ENCODE assay signal across 21 cellular contexts in genomic region chr17:12027658-12028057, GRCh38.
"Had no signal": no experiment of that assay in that cellular context is flagged by ENCODE, and none has a peak within 500 bp of the region (broad histone marks: within the 10 kb centered on the region; RNA-seq: fewer than 3 reads in every experiment).

No MANE protein-coding gene starts in this region.

- H3K27ac ChIP-seq: colonic mucosa, gastrocnemius medialis, heart right ventricle, left lung, lower lobe of right lung, pancreas, suprapubic skin, thyroid gland, upper lobe of right lung, vagina had no signal

- H3K27me3 ChIP-seq: colonic mucosa, gastrocnemius medialis, heart right ventricle, left lung, pancreas, suprapubic skin, thyroid gland, upper lobe of right lung, vagina had no signal

- H3K9me3 Mint-ChIP-seq: natural killer cell treated with Interleukin-12 subunit alpha and Interleukin-12 subunit beta and Interleukin-15 and Interleukin-18, amount 100 ng/mL, for 72 hours had no signal

- H3K4me3 ChIP-seq: colonic mucosa, gastrocnemius medialis, heart right ventricle, left lung, lower lobe of right lung, pancreas, suprapubic skin, thyroid gland, upper lobe of right lung, vagina had no signal

- H3K27ac Mint-ChIP-seq: natural killer cell treated with Interleukin-12 subunit alpha and Interleukin-12 subunit beta and Interleukin-15 and Interleukin-18, amount 100 ng/mL, for 72 hours; progenitor cell of endocrine pancreas had no signal

- ATAC-seq: gastrocnemius medialis; heart right ventricle; left lung; lower lobe of right lung; natural killer cell treated with Interleukin-12 subunit alpha and Interleukin-12 subunit beta and Interleukin-15 and Interleukin-18, amount 100 ng/mL, for 72 hours; pancreas; right cardiac atrium; upper lobe of right lung had no signal

- H3K4me1 ChIP-seq: colonic mucosa had no signal

- DNase-seq: colonic mucosa; dermis blood vessel endothelial cell; gastrocnemius medialis; heart right ventricle; hypothalamus; left lung; lower lobe of right lung; mesenchymal stem cell; midbrain; occipital lobe; pancreas; right cardiac atrium; small intestine; stimulated activated CD4-positive, alpha-beta T cell treated with anti-CD3 and anti-CD28 coated beads, Interleukin-12 subunit alpha, Interleukin-12 subunit beta, amount 100 ng/mL, for 4 hours; stimulated activated naive CD4-positive, alpha-beta T cell treated with Interleukin-2 at 50 U/mL for 16 hours; thyroid gland; upper lobe of right lung had no signal

- H3K36me3 ChIP-seq: colonic mucosa, gastrocnemius medialis, left lung, lower lobe of right lung, pancreas, suprapubic skin, thyroid gland, upper lobe of right lung, vagina had no signal

- H3K9me3 ChIP-seq: colonic mucosa, gastrocnemius medialis, heart right ventricle, left lung, lower lobe of right lung, pancreas, suprapubic skin, thyroid gland, upper lobe of right lung, vagina had no signal

- H3K27me3 Mint-ChIP-seq: natural killer cell treated with Interleukin-12 subunit alpha and Interleukin-12 subunit beta and Interleukin-15 and Interleukin-18, amount 100 ng/mL, for 72 hours; progenitor cell of endocrine pancreas had no signal

- H3K36me3 Mint-ChIP-seq: natural killer cell treated with Interleukin-12 subunit alpha and Interleukin-12 subunit beta and Interleukin-15 and Interleukin-18, amount 100 ng/mL, for 72 hours had no signal

- H3K4me3 Mint-ChIP-seq: natural killer cell treated with Interleukin-12 subunit alpha and Interleukin-12 subunit beta and Interleukin-15 and Interleukin-18, amount 100 ng/mL, for 72 hours had no signal
